Comparison of ENCODE assay signal across 1 cellular context in genomic region chr2:73899801-73900336, GRCh38.
TF ChIP-seq lines count a peak whose summit lies in the region.

No MANE protein-coding gene starts in this region.

TF ChIP-seq in IMR-90, 13 proteins besides CTCF, POLR2A, EP300 and RAD21 (continued from another document):
- TF ChIP-seq MAZ (IDR thresholded peaks at IDR 0.05; ENCODE audit: borderline replicate concordance, low read depth, low read length) (no peak), NFE2L2 (IDR thresholded peaks at IDR 0.05; ENCODE audit: low read depth, low read length) (no peak), CHD1 (IDR thresholded peaks at IDR 0.05; ENCODE audit: low read depth, low read length) (no peak), MAFK (IDR thresholded peaks at IDR 0.05; ENCODE audit: low read depth, low read length) (no peak), FOS (IDR thresholded peaks at IDR 0.05; ENCODE audit: low read depth, low read length) (no peak)
